Comparison of ENCODE assay signal across 24 cellular contexts in genomic region chr11:120060512-120060911, GRCh38.
"Had no signal": no experiment of that assay in that cellular context is flagged by ENCODE, and none has a peak within 500 bp of the region (broad histone marks: within the 10 kb centered on the region; RNA-seq: fewer than 3 reads in every experiment).

No MANE protein-coding gene starts in this region.

- H3K9ac ChIP-seq: KMS-11 had no signal

- H3K27ac ChIP-seq: KMS-11, SK-N-MC, VCaP had no signal

- H3K4me3 ChIP-seq: SK-N-MC had no signal

- DNase-seq: activated CD4-positive, alpha-beta T cell treated with anti-CD3 and anti-CD28 coated beads for 36 hours; activated CD4-positive, alpha-beta T cell treated with anti-CD3 and anti-CD28 coated beads, Interleukin-2, amount 50 U/mL, for 1 hour; activated CD8-positive, alpha-beta T cell treated with anti-CD3 and anti-CD28 coated beads, Interleukin-2, amount 10 ng/mL, durations not matched to agents 7 days and 5 days; activated effector memory CD4-positive, alpha-beta T cell treated with anti-CD3 and anti-CD28 coated beads, Interleukin-2, amount 50 U/mL, for 16 hours; activated naive CD4-positive, alpha-beta T cell treated with Interleukin-2 at 50 U/mL for 16 hours; activated T-cell treated with anti-CD3 and anti-CD28 coated beads, Interleukin-2, amount 50 U/mL, for 4 hours; caudate nucleus; MV-4-11; NCI-H1417 treated with DMSO at 0.1 percent for 48 hours; NCI-H1694; NCI-H2029; NCI-H2107; NCI-H2171 treated with DMSO at 0.1 percent for 48 hours; NCI-H226; OCI-M1; RPMI8226; T-cell; T-helper 2 cell; T1000 had no signal

- H3K4me2 ChIP-seq: KMS-11 had no signal

- ATAC-seq: activated CD4-positive, alpha-beta T cell treated with anti-CD3 and anti-CD28 coated beads for 36 hours; activated CD8-positive, alpha-beta T cell treated with anti-CD3 and anti-CD28 coated beads, Interleukin-2, amount 10 ng/mL, durations not matched to agents 7 days and 5 days; activated T-cell treated with anti-CD3 and anti-CD28 coated beads, Interleukin-2, amount 50 U/mL, for 4 hours; Panc1; Right ventricle myocardium inferior; T-cell had no signal
